Comparison of ENCODE assay signal across 1 cellular context in the genomic region with DNA sequence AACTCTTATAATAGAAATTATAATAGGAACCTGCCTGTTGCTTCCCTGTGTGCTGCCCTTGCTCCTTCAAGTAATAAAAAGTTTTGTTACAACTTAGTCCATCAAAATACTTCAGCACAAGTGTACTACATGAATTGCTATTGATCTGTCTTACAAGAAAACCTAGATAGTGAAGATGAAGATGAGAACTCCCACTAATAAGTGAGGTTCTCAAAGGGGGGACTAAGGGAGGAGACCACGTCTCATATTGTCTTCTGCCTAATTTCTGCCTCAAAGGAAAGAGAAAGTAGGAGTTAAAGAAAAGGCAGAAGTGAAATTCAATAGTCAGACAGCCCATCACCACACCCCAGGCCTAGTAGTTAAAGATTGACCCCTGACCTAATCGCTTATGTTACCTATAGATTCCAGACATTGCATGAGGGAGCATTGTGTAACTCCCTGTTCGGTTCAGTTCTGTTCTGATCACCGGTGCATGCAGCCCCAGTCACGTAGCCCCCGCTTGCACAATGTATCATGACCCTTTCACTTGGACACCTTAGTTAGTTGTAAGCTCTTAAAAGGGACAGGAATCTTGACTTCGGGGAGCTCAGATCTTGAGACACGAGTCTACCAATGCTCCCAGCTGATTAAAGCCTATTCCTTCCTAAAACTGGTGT.
TF ChIP-seq lines count a peak whose summit lies in the region.

No MANE protein-coding gene starts in this region.

TF ChIP-seq in GM23338, 12 proteins besides CTCF, POLR2A, EP300 and RAD21 (continued from another document):
- TF ChIP-seq POLR2AphosphoS5 (IDR thresholded peaks at IDR 0.05; ENCODE audit: low read depth) (no peak), CREB1 (CRISPR knock-in tag; IDR thresholded peaks at IDR 0.05; ENCODE audit: low read depth) (no peak), NANOG (IDR thresholded peaks at IDR 0.05; ENCODE audit: borderline replicate concordance) (no peak)
